In the genomic region with DNA sequence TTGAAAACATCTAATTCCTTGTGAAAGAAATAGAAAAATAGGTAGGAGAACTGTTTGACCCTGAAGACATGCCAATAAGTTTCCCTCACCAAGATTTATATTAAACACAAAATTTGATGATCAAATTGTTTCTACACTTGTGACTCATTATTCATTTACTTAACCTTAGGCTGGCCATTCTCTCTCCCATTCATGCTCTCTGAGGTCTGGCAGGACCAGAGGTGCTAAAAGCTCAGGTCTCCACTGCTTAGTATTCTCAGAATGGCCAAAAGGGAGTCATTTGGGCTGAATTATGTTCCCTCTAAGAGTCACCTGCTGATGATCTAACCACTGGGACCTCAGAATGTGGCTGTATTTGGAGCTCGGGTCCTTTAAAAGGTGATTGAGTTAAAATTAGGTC, we compare ENCODE assay signal across 23 cellular contexts. TPM values are rescaled to one million over a fixed set of nuclear protein-coding genes. Genes with fewer than 3 reads are reported as not detected.
DNase-seq lines count a peak whose midpoint lies in the region; ATAC-seq, FAIRE-seq and TF ChIP-seq lines count a peak whose summit lies in the region.
"Had no signal": no experiment of that assay in that cellular context is flagged by ENCODE, and none has a peak within 500 bp of the region (broad histone marks: within the 10 kb centered on the region; RNA-seq: fewer than 3 reads in every experiment).

No MANE protein-coding gene starts in this region.

- no peaks in the 10 kb centered on the region for H4K20me1 ChIP-seq in HepG2 (ENCODE audit: insufficient read depth, low read length)

- WGBS in HepG2 (ENCODE audit: low lambda C conversion rate), result 33% methylated on average over 1 of the region's 1 CpG
- 86 to 100% methylated on average over 1 of the region's 1 CpG for WGBS in transverse colon (ENCODE audit: low coverage in 1 of 2), 2 donors

- POLR2A ChIA-PET in HepG2 (lab: Yijun Ruan, JAX), result interaction anchor here (0.8 to 2.4 kb wide), 3 partner anchors 8 to 46 kb away, joined by 3 to 7 read pairs (median 3); a partner anchor contains a TSS

- intact Hi-C loops in HepG2 (cut with micrococcal nuclease; ENCODE audit: unreplicated experiment) (no loop called here), transverse colon (cut with DNase I; ENCODE audit: low total_unique reads) (no loop called here)

- H3K27me3 ChIP-seq in RWPE2 (ENCODE audit: insufficient read depth, poor library complexity, severe bottlenecking) (no peaks in the 10 kb centered on the region), HepG2 (ENCODE audit: control insufficient read depth in 1 of 2, insufficient read depth in 2 of 2, low read length in 2 of 2) (no peaks in the 10 kb centered on the region; a peak in 2 of 5 replicates), transverse colon (no peaks in the 10 kb centered on the region)
- H3K27me3 ChIP-seq: SJCRH30 had no signal

- DNase-seq in HT-29 (ENCODE audit: low spot score) (peak; percentile 39), RWPE2 (ENCODE audit: low spot score) (no peak), HepG2 (ENCODE audit: low spot score) (no peak), transverse colon (no peak), AG08395 (ENCODE audit: low spot score) (no peak), NAMALWA (ENCODE audit: low spot score) (no peak), anterior cingulate cortex (lab: John Stamatoyannopoulos, UW) (no peak)
- DNase-seq: CD8-positive, alpha-beta T cell; DMS79 treated with DMSO at 0.1 percent for 48 hours; H7; KBM-7; MG63; NCI-H1048; NCI-H1417 treated with DMSO at 0.1 percent for 48 hours; NCI-H1694 treated with DMSO at 0.1 percent for 48 hours; NCI-H2081; NCI-H2227 treated with DMSO at 0.1 percent for 48 hours; SJCRH30 had no signal

- TF ChIP-seq EP300 in HepG2 (IDR thresholded peaks at IDR 0.05; ENCODE audit: low read depth in 2 of 2, low read length in 2 of 2) (no peak), HepG2 (CRISPR knock-in tag; IDR thresholded peaks at IDR 0.05; ENCODE audit: borderline replicate concordance) (no peak), transverse colon (IDR thresholded peaks at IDR 0.05; ENCODE audit: low read depth) (no peak)

- H3K4me3 ChIP-seq in RWPE2 (ENCODE audit: severe bottlenecking) (no peak overlapping the region), HepG2 (replicated peaks in 1 of 3; ENCODE audit: insufficient read depth in 1 of 3, low read depth in 2 of 3, low read length in 3 of 3) (no peak overlapping the region), transverse colon (no peak overlapping the region)
- H3K4me3 ChIP-seq: GM23248, MG63, SJCRH30 had no signal

- TF ChIP-seq CTCF in RWPE2 (IDR thresholded peaks at IDR 0.05; ENCODE audit: poor library complexity, severe bottlenecking) (no peak), HepG2 (CRISPR knock-in tag; IDR thresholded peaks at IDR 0.05) (no peak), transverse colon (IDR thresholded peaks at IDR 0.05) (no peak)

- no peak for TF ChIP-seq POLR2A in HepG2 (IDR thresholded peaks at IDR 0.05; ENCODE audit: insufficient read depth in 1 of 2, low read depth in 2 of 2, low read length in 2 of 2)
- TF ChIP-seq POLR2A in transverse colon (IDR thresholded peaks at IDR 0.05), result no peak

- BruUV-seq in HepG2 (replicated peaks; lab: Mats Ljungman, UMichigan), result no TSS peak

- H3K36me3 ChIP-seq in RWPE2 (ENCODE audit: low read depth), result no peaks in the 10 kb centered on the region
- no peaks in the 10 kb centered on the region for H3K36me3 ChIP-seq in HepG2 (replicated peaks in 1 of 2; ENCODE audit: control insufficient read depth in 1 of 2, insufficient read depth in 2 of 2, low read length in 2 of 2)
- no peaks in the 10 kb centered on the region for H3K36me3 ChIP-seq in transverse colon
- H3K36me3 ChIP-seq: MG63, SJCRH30 had no signal

- CTCF ChIA-PET in HepG2 (lab: Yijun Ruan, JAX; ENCODE audit: low intra/inter-chr PET ratio, low total read pairs), result no interaction called here

- no peaks in the 10 kb centered on the region for H3K79me2 ChIP-seq in HepG2 (ENCODE audit: insufficient read depth, low read length)

- peak overlapping the region; percentile 76 for H3K4me2 ChIP-seq in HepG2 (ENCODE audit: low read depth, low read length)

- H3K9me3 ChIP-seq in RWPE2 (ENCODE audit: severe bottlenecking) (no peaks in the 10 kb centered on the region), HepG2 (ENCODE audit: low read length) (peaks cover 4% of the 10 kb centered on the region; the same call in 1 of the 2 replicates), transverse colon (no peaks in the 10 kb centered on the region)
- H3K9me3 ChIP-seq: MG63, SJCRH30 had no signal

- H3K27ac ChIP-seq in RWPE2 (ENCODE audit: poor library complexity, severe bottlenecking) (peak overlapping the region; percentile 97), HepG2 (ENCODE audit: extremely low read length, insufficient read depth, low read length) (no peak overlapping the region), transverse colon (peak overlapping the region; percentile 61 to 83 (median 66))
- H3K27ac ChIP-seq: C4-2B, GM23248, SJCRH30 had no signal

- no peak for FAIRE-seq in HepG2 (lab: Jason Lieb, UNC)
- FAIRE-seq: GM12892, HTR-8/SVneo, RCC 7860 had no signal

- H3K4me1 ChIP-seq in RWPE2 (ENCODE audit: insufficient read depth, poor library complexity, severe bottlenecking) (peaks cover 20% of the 10 kb centered on the region), HepG2 (ENCODE audit: insufficient read depth, low read length) (peaks cover 27% of the 10 kb centered on the region), transverse colon (peaks cover 0 to 26% (median 10%) of the 10 kb centered on the region in 4 donors)
- H3K4me1 ChIP-seq: SJCRH30 had no signal

- in situ Hi-C loops in HepG2 (cut with HindIII; ENCODE audit: extremely low pct_ligation_motif_present, low pct_unique_long_range_greater_than_20kb), result no loop called here
- in situ Hi-C loops in transverse colon (cut with MboI; ENCODE audit: low pct_ligation_motif_present in 1 of 4, low pct_unique_long_range_greater_than_20kb in 1 of 4, low sequenced_read_pairs in 3 of 4), result no loop called here

- no peak overlapping the region for H3K9ac ChIP-seq in HepG2 (ENCODE audit: insufficient read depth, low read depth, low read length)
- H3K9ac ChIP-seq: GM23248 had no signal

- TF ChIP-seq RAD21 in HepG2 (CRISPR knock-in tag; IDR thresholded peaks at IDR 0.05), result no peak

- no peak overlapping the region for H2AFZ ChIP-seq in HepG2 (ENCODE audit: low read length)
- H2AFZ ChIP-seq: GM23248 had no signal

- ATAC-seq in RWPE2 (ENCODE audit: low read depth) (peak; percentile 32; the same call in 2 of the 3 replicates), HepG2 (peak; percentile 17; the same call in 1 of the 3 replicates)
- ATAC-seq: CD8-positive, alpha-beta T cell had no signal

TF ChIP-seq in HepG2, 621 proteins besides CTCF, POLR2A, EP300 and RAD21 (continues in another document):
- TF ChIP-seq NFKB2 (CRISPR knock-in tag; IDR thresholded peaks at IDR 0.05; ENCODE audit: borderline replicate concordance) (no peak), FOSL1 (CRISPR knock-in tag; IDR thresholded peaks at IDR 0.05; ENCODE audit: borderline replicate concordance) (no peak), ZNF816 (CRISPR knock-in tag; IDR thresholded peaks at IDR 0.05; ENCODE audit: borderline replicate concordance) (no peak), KLF15 (CRISPR knock-in tag; IDR thresholded peaks at IDR 0.05; ENCODE audit: borderline replicate concordance) (no peak), ZNF737 (CRISPR knock-in tag; IDR thresholded peaks at IDR 0.05; ENCODE audit: borderline replicate concordance) (no peak)
- TF ChIP-seq, protein P1, sequence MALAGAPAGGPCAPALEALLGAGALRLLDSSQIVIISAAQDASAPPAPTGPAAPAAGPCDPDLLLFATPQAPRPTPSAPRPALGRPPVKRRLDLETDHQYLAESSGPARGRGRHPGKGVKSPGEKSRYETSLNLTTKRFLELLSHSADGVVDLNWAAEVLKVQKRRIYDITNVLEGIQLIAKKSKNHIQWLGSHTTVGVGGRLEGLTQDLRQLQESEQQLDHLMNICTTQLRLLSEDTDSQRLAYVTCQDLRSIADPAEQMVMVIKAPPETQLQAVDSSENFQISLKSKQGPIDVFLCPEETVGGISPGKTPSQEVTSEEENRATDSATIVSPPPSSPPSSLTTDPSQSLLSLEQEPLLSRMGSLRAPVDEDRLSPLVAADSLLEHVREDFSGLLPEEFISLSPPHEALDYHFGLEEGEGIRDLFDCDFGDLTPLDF (CRISPR knock-in tag; IDR thresholded peaks at IDR 0.05), result no peak
- TF ChIP-seq, protein P2, sequence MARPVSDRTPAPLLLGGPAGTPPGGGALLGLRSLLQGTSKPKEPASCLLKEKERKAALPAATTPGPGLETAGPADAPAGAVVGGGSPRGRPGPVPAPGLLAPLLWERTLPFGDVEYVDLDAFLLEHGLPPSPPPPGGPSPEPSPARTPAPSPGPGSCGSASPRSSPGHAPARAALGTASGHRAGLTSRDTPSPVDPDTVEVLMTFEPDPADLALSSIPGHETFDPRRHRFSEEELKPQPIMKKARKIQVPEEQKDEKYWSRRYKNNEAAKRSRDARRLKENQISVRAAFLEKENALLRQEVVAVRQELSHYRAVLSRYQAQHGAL (CRISPR knock-in tag; IDR thresholded peaks at IDR 0.05; ENCODE audit: not compliant biosample characterization), result no peak

RNA-seq across cellular contexts. Expression of a gene that starts 47.1 kb away (rescaled TPM):
- 83.5 and 86.4 TPM in 2 replicates for total RNA-seq in HT-29 (2014; rRNA removed; shearing (Covaris generic))
- total RNA-seq in HepG2 (2016; rRNA removed; fragmentation: Illumina TruSeq; extraction: Trizol) (89.8 and 135 TPM in 2 replicates), transverse colon (100 to 1,000 TPM in 3 of 4 donors, 10 to 100 TPM in 1; 82.8 to 493 (median 375) TPM)
- total RNA-seq in HepG2 (2016; cell fraction: cytosol; rRNA removed; fragmentation: Illumina TruSeq; extraction: Trizol; ENCODE audit: low read depth), result 15.3 and 17.7 TPM in 2 replicates
- total RNA-seq in HepG2 (2016; cell fraction: insoluble cytoplasmic fraction; rRNA removed; fragmentation: Illumina TruSeq; extraction: Trizol), result 83.4 and 139 TPM in 2 replicates
- 47.8 and 51.7 TPM in 2 replicates for total RNA-seq in HepG2 (2016; cell fraction: membrane; rRNA removed; fragmentation: Illumina TruSeq; extraction: Trizol)
- total RNA-seq in HepG2 (2016; cell fraction: nucleus; rRNA removed; fragmentation: Illumina TruSeq; extraction: Trizol), result 170 and 186 TPM in 2 replicates
- 134 TPM in 2 replicates for polyA plus RNA-seq in HepG2 (2011; rRNA removed)
- 63.8 and 107 TPM in 2 replicates for polyA plus RNA-seq in HepG2 (2011; cell fraction: cytosol; rRNA removed)
- 45.7 and 54.4 TPM in 2 replicates for polyA plus RNA-seq in HepG2 (2011; cell fraction: nucleus; rRNA removed)
- 194 and 216 TPM in 2 replicates for polyA plus RNA-seq in HepG2 (2012)
- 12.7 and 13.7 TPM in 2 replicates for polyA plus RNA-seq in HepG2 (2016; cell fraction: cytosol; fragmentation: Illumina TruSeq; extraction: Trizol; ENCODE audit: low read depth)
- polyA plus RNA-seq in HepG2 (2016; cell fraction: insoluble cytoplasmic fraction; fragmentation: Illumina TruSeq; extraction: Trizol; ENCODE audit: low read depth), result 116 and 118 TPM in 2 replicates
- polyA plus RNA-seq in HepG2 (2016; cell fraction: membrane; fragmentation: Illumina TruSeq; extraction: Trizol; ENCODE audit: low read depth), result 31.8 and 33.5 TPM in 2 replicates
- 298 and 311 TPM in 2 replicates for polyA plus RNA-seq in HepG2 (2016; cell fraction: nucleus; fragmentation: Illumina TruSeq; extraction: Trizol; ENCODE audit: insufficient read depth, low read depth)
- polyA minus RNA-seq in HepG2 (2011; rRNA and poly(A)+ RNA removed; ENCODE audit: low replicate concordance), result 26.2 and 55.9 TPM in 2 replicates
- 118 and 143 TPM in 2 replicates for polyA minus RNA-seq in HepG2 (2011; cell fraction: cytosol; rRNA and poly(A)+ RNA removed)
- 93.7 and 117 TPM in 2 replicates for polyA minus RNA-seq in HepG2 (2011; cell fraction: nucleus; rRNA and poly(A)+ RNA removed)
